2 cellular contexts compared by ENCODE assay signal in the genomic region with DNA sequence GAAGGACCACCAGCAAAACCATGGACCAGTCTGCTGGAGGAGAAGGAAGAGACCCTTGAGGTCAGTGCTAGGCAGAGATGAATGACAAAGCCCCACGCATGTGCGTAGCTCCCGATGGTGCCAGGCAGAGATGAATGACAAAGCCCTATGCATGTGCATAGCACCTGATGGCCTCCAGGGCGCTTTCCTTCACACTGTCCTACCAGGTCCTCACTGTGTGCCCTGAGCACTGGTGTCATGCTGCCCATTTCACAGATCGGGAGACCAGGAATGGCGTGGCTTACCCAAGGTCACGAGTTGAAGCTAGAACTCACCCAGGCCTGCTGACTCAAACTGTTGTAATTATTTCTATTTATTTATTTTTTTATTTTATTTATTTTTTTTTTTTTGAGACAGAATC.
TF ChIP-seq lines count a peak whose summit lies in the region.

No MANE protein-coding gene starts in this region.

TF ChIP-seq in HepG2, 621 proteins besides CTCF, POLR2A, EP300 and RAD21:
- TF ChIP-seq ZNF629 (CRISPR knock-in tag; conservative IDR thresholded peaks at IDR 0.05) (peak; percentile 41; the same call in 1 of the 2 replicates), HOXA5 (CRISPR knock-in tag; IDR thresholded peaks at IDR 0.05) (no peak)

TF ChIP-seq in H1, 55 proteins besides CTCF, POLR2A, EP300 and RAD21:
- TF ChIP-seq HDAC6 (IDR thresholded peaks at IDR 0.05; ENCODE audit: low read depth, low read length) (no peak), GABPA (IDR thresholded peaks at IDR 0.05; ENCODE audit: borderline replicate concordance, insufficient read depth, low read length) (no peak), EGR1 (IDR thresholded peaks at IDR 0.05; ENCODE audit: borderline replicate concordance, low read depth, low read length) (no peak), RBBP5 (IDR thresholded peaks at IDR 0.05; ENCODE audit: borderline replicate concordance, low read depth, low read length) (no peak), CREB1 (IDR thresholded peaks at IDR 0.05) (no peak), RNF2 (IDR thresholded peaks at IDR 0.05; ENCODE audit: borderline replicate concordance, low read depth, low read length, missing control alignments, poor library complexity, severe bottlenecking) (no peak), CBX5 (IDR thresholded peaks at IDR 0.05; ENCODE audit: low read depth, low read length) (no peak), CHD1 (IDR thresholded peaks at IDR 0.05; ENCODE audit: low read depth, low read length) (no peak), CTBP2 (IDR thresholded peaks at IDR 0.05; ENCODE audit: borderline replicate concordance, insufficient read depth, insufficient read length, low read length) (no peak), BACH1 (IDR thresholded peaks at IDR 0.05; ENCODE audit: low read length) (no peak)
- TF ChIP-seq, protein P1, sequence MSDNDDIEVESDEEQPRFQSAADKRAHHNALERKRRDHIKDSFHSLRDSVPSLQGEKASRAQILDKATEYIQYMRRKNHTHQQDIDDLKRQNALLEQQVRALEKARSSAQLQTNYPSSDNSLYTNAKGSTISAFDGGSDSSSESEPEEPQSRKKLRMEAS (IDR thresholded peaks at IDR 0.05): no peak
TF ChIP-seq in H1: peak in this region for 0.
